10 cellular contexts compared by ENCODE assay signal in the genomic region with DNA sequence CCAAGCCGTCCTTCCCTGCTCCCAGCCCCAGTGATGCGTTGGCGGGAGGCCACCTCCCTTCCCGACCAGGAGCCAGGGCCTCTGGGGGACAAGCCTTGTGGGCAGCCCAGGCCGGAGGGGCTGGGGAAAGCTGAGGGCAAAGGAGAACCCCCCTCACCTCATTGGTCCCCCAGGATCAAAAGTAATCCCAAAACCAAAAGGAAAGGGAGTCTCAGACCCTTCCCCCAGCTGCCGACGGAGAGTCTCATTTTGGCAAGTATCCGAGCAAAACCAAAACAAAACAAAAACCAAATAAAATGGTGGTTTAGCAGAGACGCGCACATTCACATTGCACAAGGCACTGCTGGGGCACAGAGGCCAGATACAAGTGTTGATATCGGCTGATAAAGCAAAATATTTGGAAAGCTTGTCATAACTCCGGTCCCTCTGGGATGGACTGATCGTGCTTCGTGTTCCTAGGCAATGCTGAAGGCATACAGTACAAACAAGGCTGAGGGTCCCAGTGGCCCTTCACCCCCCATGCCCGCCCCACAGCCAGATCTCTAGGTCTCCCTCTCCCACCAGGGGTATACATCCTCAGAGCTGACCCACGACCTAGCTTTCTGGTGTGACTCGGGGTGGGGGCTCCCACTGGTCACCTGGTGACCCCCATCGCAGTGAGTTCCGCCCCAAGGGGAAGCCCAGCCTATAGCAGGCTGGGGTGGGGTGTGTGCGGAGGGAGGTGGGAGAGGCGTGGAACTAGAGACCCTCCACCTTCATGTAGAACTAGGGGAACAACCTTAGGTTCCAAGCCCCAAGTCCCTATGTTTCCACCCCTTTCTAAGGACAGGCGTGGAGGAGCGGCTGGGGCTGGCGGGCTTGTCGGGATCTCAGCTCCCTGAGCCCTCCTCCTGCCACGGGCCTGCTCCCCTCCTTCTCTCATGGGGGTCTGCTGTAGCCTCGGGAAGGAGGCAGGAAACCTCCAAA. TPM values are rescaled to one million over a fixed set of nuclear protein-coding genes. Genes with fewer than 3 reads are reported as not detected.
DNase-seq lines count a peak whose midpoint lies in the region; ATAC-seq, FAIRE-seq and TF ChIP-seq lines count a peak whose summit lies in the region.
"Had no signal": no experiment of that assay in that cellular context is flagged by ENCODE, and none has a peak within 500 bp of the region (broad histone marks: within the 10 kb centered on the region; RNA-seq: fewer than 3 reads in every experiment).

No MANE protein-coding gene starts in this region.

- H2AFZ ChIP-seq in GM23338 (0 out of 2 replicates have a peak overlapping the region, but pooled peaks have one; percentile 52), OCI-LY7 (ENCODE audit: low read length) (no peak overlapping the region)

- no peak for ATAC-seq in GM23338

- BruUV-seq in OCI-LY7 (replicated peaks; lab: Mats Ljungman, UMichigan), result no TSS peak

- H3K4me1 Mint-ChIP-seq in GM23338, result peaks cover 17% of the 10 kb centered on the region; the same call in 2 of the 3 replicates
- H3K4me1 Mint-ChIP-seq in activated T-helper 1 cell treated with anti-CD3 and anti-CD28 coated beads, Interleukin-12 subunit alpha, Interleukin-12 subunit beta, Interleukin-2, Interleukin-4 antibody, amounts not matched to agents 30 ng/mL and 10 ng/mL and 1 ng/mL, durations not matched to agents 14 hours and 24 hours and 36 hours (ENCODE audit: low read depth), result no peaks in the 10 kb centered on the region

- H3K27me3 Mint-ChIP-seq in GM23338 (ENCODE audit: insufficient read depth, low read depth, poor library complexity), result peaks cover 48% of the 10 kb centered on the region
- H3K27me3 Mint-ChIP-seq in activated T-helper 1 cell treated with anti-CD3 and anti-CD28 coated beads, Interleukin-12 subunit alpha, Interleukin-12 subunit beta, Interleukin-2, Interleukin-4 antibody, amounts not matched to agents 30 ng/mL and 10 ng/mL and 1 ng/mL, durations not matched to agents 14 hours and 24 hours and 36 hours (ENCODE audit: insufficient read depth), result peaks cover 40% of the 10 kb centered on the region

- intact Hi-C loops in activated T-helper 1 cell treated with anti-CD3 and anti-CD28 coated beads, Interleukin-12 subunit alpha, Interleukin-12 subunit beta, Interleukin-2, Interleukin-4 antibody, amounts not matched to agents 30 ng/mL and 10 ng/mL and 1 ng/mL, durations not matched to agents 14 hours and 24 hours and 36 hours (cut with micrococcal nuclease), result loop anchor here (5.0 kb wide), 1 partner anchor 623 kb away; the partner anchor contains the start of genes ANKRD27 and RGS9BP
- intact Hi-C loops in OCI-LY7 (cut with micrococcal nuclease; ENCODE audit: unreplicated experiment), result no loop called here

- H3K79me2 ChIP-seq in GM23338 (replicated peaks; ENCODE audit: insufficient read depth), result no peaks in the 10 kb centered on the region
- H3K79me2 ChIP-seq in OCI-LY7 (ENCODE audit: insufficient read depth, low read depth, low read length), result no peaks in the 10 kb centered on the region

- CTCF ChIA-PET in OCI-LY7 (lab: Charles Lee; ENCODE audit: unreplicated experiment), result no interaction called here

- TF ChIP-seq CTCF in GM23338 (conservative IDR thresholded peaks at IDR 0.05; ENCODE audit: low read depth in 2 of 2) (no peak), OCI-LY7 (conservative IDR thresholded peaks at IDR 0.05; ENCODE audit: low read length) (no peak)

- no peak for FAIRE-seq in HTR-8/SVneo (lab: Jason Lieb, UNC)

- H3K4me2 ChIP-seq in GM23338, result peak overlapping the region; percentile 85
- H3K4me2 ChIP-seq in OCI-LY7 (ENCODE audit: low read length), result no peak overlapping the region

- H3K4me3 ChIP-seq in GM23338, result peak overlapping the region; percentile 80
- peak overlapping the region; percentile 60 to 91 (median 68) for H3K4me3 ChIP-seq in skin epidermis
- H3K4me3 ChIP-seq in OCI-LY7 (ENCODE audit: low read depth, low read length, poor library complexity, severe bottlenecking), result no peak overlapping the region

- H3K27ac ChIP-seq in GM23338 (ENCODE audit: low read depth), result no peak overlapping the region
- H3K27ac ChIP-seq in layer of hippocampus (ENCODE audit: low read depth, low read length), result peak overlapping the region; percentile 46
- peak overlapping the region in 20 of 21 experiments; percentile 34 to 91 (median 86) for H3K27ac ChIP-seq in skin epidermis
- no peak overlapping the region for H3K27ac ChIP-seq in OCI-LY7 (ENCODE audit: low read depth, low read length, poor library complexity, severe bottlenecking)

- POLR2A ChIA-PET in OCI-LY7 (lab: Charles Lee), result no interaction called here

- no peaks in the 10 kb centered on the region for H3K9me3 ChIP-seq in OCI-LY7 (ENCODE audit: low read length)

- H3K4me1 ChIP-seq in GM23338 (ENCODE audit: insufficient read depth) (peaks cover 14% of the 10 kb centered on the region), OCI-LY7 (ENCODE audit: insufficient read depth, low read length, poor library complexity, severe bottlenecking) (peaks cover 4% of the 10 kb centered on the region)

- H3K36me3 ChIP-seq in GM23338 (ENCODE audit: insufficient read depth) (no peaks in the 10 kb centered on the region), OCI-LY7 (ENCODE audit: insufficient read depth, low read length) (no peaks in the 10 kb centered on the region)

- H3K27ac Mint-ChIP-seq in GM23338, result no peak overlapping the region
- no peak overlapping the region for H3K27ac Mint-ChIP-seq in activated T-helper 1 cell treated with anti-CD3 and anti-CD28 coated beads, Interleukin-12 subunit alpha, Interleukin-12 subunit beta, Interleukin-2, Interleukin-4 antibody, amounts not matched to agents 30 ng/mL and 10 ng/mL and 1 ng/mL, durations not matched to agents 14 hours and 24 hours and 36 hours

- H3K27me3 ChIP-seq in GM23338 (ENCODE audit: insufficient read depth) (peaks cover 51% of the 10 kb centered on the region), layer of hippocampus (ENCODE audit: control insufficient read depth, insufficient read depth, low read length) (peaks cover 8% of the 10 kb centered on the region)

- H3K9me2 ChIP-seq in GM23338 (ENCODE audit: insufficient read depth) (no peaks in the 10 kb centered on the region), OCI-LY7 (ENCODE audit: insufficient read depth, low read length) (no peaks in the 10 kb centered on the region)

- DNase-seq in GM23338 (ENCODE audit: low spot score) (no peak), OCI-LY7 (ENCODE audit: low spot score) (no peak), NCI-H2227 treated with DMSO at 0.1 percent for 48 hours (lab: John Stamatoyannopoulos, UW) (no peak), SHP77 (lab: John Stamatoyannopoulos, UW) (no peak), HTR-8/SVneo (ENCODE audit: insufficient read length, low spot score) (no peak)
- DNase-seq in activated T-helper 1 cell treated with anti-CD3 and anti-CD28 coated beads, Interleukin-12 subunit alpha, Interleukin-12 subunit beta, Interleukin-2, Interleukin-4 antibody, amounts not matched to agents 30 ng/mL and 10 ng/mL and 1 ng/mL, durations not matched to agents 14 hours and 24 hours and 36 hours (ENCODE audit: low spot score), result no peak
- DNase-seq: IMR-90, SHP77 treated with DMSO at 0.1 percent for 48 hours had no signal

- no peaks in the 10 kb centered on the region for H3F3A ChIP-seq in GM23338 (replicated peaks; ENCODE audit: low read depth)

- no peaks in the 10 kb centered on the region for H3K9me3 Mint-ChIP-seq in GM23338
- no peaks in the 10 kb centered on the region for H3K9me3 Mint-ChIP-seq in activated T-helper 1 cell treated with anti-CD3 and anti-CD28 coated beads, Interleukin-12 subunit alpha, Interleukin-12 subunit beta, Interleukin-2, Interleukin-4 antibody, amounts not matched to agents 30 ng/mL and 10 ng/mL and 1 ng/mL, durations not matched to agents 14 hours and 24 hours and 36 hours

- H3K36me3 Mint-ChIP-seq in GM23338 (ENCODE audit: low read depth), result no peaks in the 10 kb centered on the region
- H3K36me3 Mint-ChIP-seq in activated T-helper 1 cell treated with anti-CD3 and anti-CD28 coated beads, Interleukin-12 subunit alpha, Interleukin-12 subunit beta, Interleukin-2, Interleukin-4 antibody, amounts not matched to agents 30 ng/mL and 10 ng/mL and 1 ng/mL, durations not matched to agents 14 hours and 24 hours and 36 hours (ENCODE audit: low read depth), result no peaks in the 10 kb centered on the region

- peak overlapping the region; percentile 57 for H3K4me3 Mint-ChIP-seq in GM23338
- H3K4me3 Mint-ChIP-seq in activated T-helper 1 cell treated with anti-CD3 and anti-CD28 coated beads, Interleukin-12 subunit alpha, Interleukin-12 subunit beta, Interleukin-2, Interleukin-4 antibody, amounts not matched to agents 30 ng/mL and 10 ng/mL and 1 ng/mL, durations not matched to agents 14 hours and 24 hours and 36 hours, result peak overlapping the region; percentile 45

- H4K20me1 ChIP-seq in GM23338 (replicated peaks; ENCODE audit: insufficient read depth) (0 out of 2 replicates have a peak, but pooled peaks cover 3% of the 10 kb centered on the region), OCI-LY7 (ENCODE audit: insufficient read depth, low read length) (no peaks in the 10 kb centered on the region; the same call in 1 of the 2 replicates)

TF ChIP-seq in GM23338, 12 proteins besides CTCF, POLR2A, EP300 and RAD21:
- TF ChIP-seq EZH2 (IDR thresholded peaks at IDR 0.05; ENCODE audit: low read depth, unreplicated experiment), result peak; percentile 31
- no peak for TF ChIP-seq JUNB (IDR thresholded peaks at IDR 0.05; ENCODE audit: unreplicated experiment)

RNA-seq across cellular contexts. Expression of gene CEBPA, which starts 2.0 kb away (rescaled TPM):
- total RNA-seq in GM23338 (2014; rRNA removed; shearing (Covaris generic)), result 2.6 and 5.0 TPM in 2 replicates
- 0.50 and 1.2 TPM in 2 replicates for polyA plus RNA-seq in GM23338 (2016; fragmentation: Nextera tagmentation; extraction: Ambion mirVana)
- total RNA-seq in activated T-helper 1 cell treated with anti-CD3 and anti-CD28 coated beads, Interleukin-12 subunit alpha, Interleukin-12 subunit beta, Interleukin-2, Interleukin-4 antibody, amounts not matched to agents 30 ng/mL and 10 ng/mL and 1 ng/mL, durations not matched to agents 14 hours and 24 hours and 36 hours, result 1.8 and 2.1 TPM in 2 replicates
- total RNA-seq in OCI-LY7 (2014; rRNA removed; shearing (Covaris generic)), result 2.1 and 2.8 TPM in 2 replicates
- total RNA-seq in OCI-LY7 (2022), result 1.8 and 2.5 TPM in 2 replicates

Comparison
In these comparisons a context has a peak if more than half of its experiments do, and no peak if none do; other contexts are left out.
1. H3K27ac ChIP-seq: peak in layer of hippocampus (single experiment) and skin epidermis (20 of 21); none in GM23338 (single experiment) and OCI-LY7 (single experiment).